35 cellular contexts compared by ENCODE assay signal in the genomic region with DNA sequence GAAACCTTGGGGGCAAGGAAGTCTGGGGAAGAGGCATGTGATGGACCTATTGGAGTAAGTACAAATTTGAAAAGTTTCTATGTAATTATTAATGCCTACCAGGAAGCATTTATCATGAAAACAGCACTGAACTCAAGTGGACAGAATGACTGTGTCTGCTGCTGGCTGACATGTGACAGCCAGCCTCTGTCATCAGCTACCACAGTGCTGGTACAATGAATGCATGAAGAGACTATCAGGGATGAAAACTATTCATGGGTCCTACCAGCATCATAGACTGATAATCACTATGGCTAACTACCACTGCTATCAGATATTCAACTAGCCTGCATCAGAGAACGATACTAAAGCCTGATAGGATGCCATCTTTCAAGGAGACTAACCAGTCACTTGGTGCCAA.
"Had no signal": no experiment of that assay in that cellular context is flagged by ENCODE, and none has a peak within 500 bp of the region (broad histone marks: within the 10 kb centered on the region; RNA-seq: fewer than 3 reads in every experiment).

No MANE protein-coding gene starts in this region.

- H3K27ac ChIP-seq: body of pancreas, brain microvascular endothelial cell, breast epithelium, VCaP had no signal

- H3K27me3 Mint-ChIP-seq: activated CD4-positive, alpha-beta memory T cell treated with anti-CD3 and anti-CD28 coated beads for 36 hours; activated CD4-positive, alpha-beta T cell treated with anti-CD3 and anti-CD28 coated beads, Interleukin-2, amount 10 ng/mL, durations not matched to agents 24 days and 14 days; activated CD8-positive, alpha-beta T cell treated with anti-CD3 and anti-CD28 coated beads for 36 hours; activated naive CD4-positive, alpha-beta T cell treated with anti-CD3 and anti-CD28 coated beads, Interleukin-2, amount 10 ng/mL, durations not matched to agents 7 days and 5 days; activated naive CD4-positive, alpha-beta T cell treated with anti-CD3 and anti-CD28 coated beads, Interleukin-2, amount 50 U/mL, for 24 hours; activated naive CD8-positive, alpha-beta T cell; activated naive CD8-positive, alpha-beta T cell treated with anti-CD3 and anti-CD28 coated beads, Interleukin-2, amount 10 ng/mL, durations not matched to agents 7 days and 5 days; activated naive CD8-positive, alpha-beta T cell treated with anti-CD3 and anti-CD28 coated beads, Interleukin-2, amount 50 U/mL, for 24 hours; activated T-helper 17 cell treated with anti-CD3 and anti-CD28 coated beads, Interleukin-2, amount 50 U/mL, for 72 hours had no signal

- DNase-seq: activated B cell treated with CpG ODN at 0.5 μM for 24 hours; activated CD4-positive, alpha-beta memory T cell treated with anti-CD3 and anti-CD28 coated beads for 36 hours; activated CD4-positive, alpha-beta T cell treated with anti-CD3 and anti-CD28 coated beads for 4 hours; activated CD4-positive, alpha-beta T cell treated with anti-CD3 and anti-CD28 coated beads, Interleukin-2, amount 10 ng/mL, durations not matched to agents 24 days and 14 days; activated CD4-positive, alpha-beta T cell treated with anti-CD3 and anti-CD28 coated beads, Interleukin-2, amount 50 U/mL, for 1 hour; activated CD4-positive, alpha-beta T cell treated with anti-CD3 and anti-CD28 coated beads, Interleukin-2, amount 50 U/mL, for 4 hours; activated CD4-positive, CD25-positive, alpha-beta regulatory T cell treated with anti-CD3 and anti-CD28 coated beads, Interleukin-2, amount 50 U/mL, for 72 hours; activated CD8-positive, alpha-beta memory T cell treated with anti-CD3 and anti-CD28 coated beads, Interleukin-2, amount 50 U/mL, for 4 hours; activated CD8-positive, alpha-beta T cell treated with anti-CD3 and anti-CD28 coated beads for 36 hours; activated effector memory CD4-positive, alpha-beta T cell treated with anti-CD3 and anti-CD28 coated beads, Interleukin-2, amount 50 U/mL, for 16 hours; activated gamma-delta T cell treated with Interleukin-2 at 50 U/mL for 16 hours; activated naive CD4-positive, alpha-beta T cell; activated naive CD4-positive, alpha-beta T cell treated with anti-CD3 and anti-CD28 coated beads, Interleukin-2, amount 10 ng/mL, durations not matched to agents 7 days and 5 days; activated naive CD8-positive, alpha-beta T cell treated with anti-CD3 and anti-CD28 coated beads, Interleukin-2, amount 10 ng/mL, durations not matched to agents 7 days and 5 days; activated naive CD8-positive, alpha-beta T cell treated with anti-CD3 and anti-CD28 coated beads, Interleukin-2, amount 50 U/mL, for 24 hours; activated T-cell treated with anti-CD3 and anti-CD28 coated beads for 4 hours; activated T-cell treated with anti-CD3 and anti-CD28 coated beads, Interleukin-2, amount 50 U/mL, for 1 hour; activated T-cell treated with anti-CD3 and anti-CD28 coated beads, Interleukin-2, amount 50 U/mL, for 4 hours; activated T-cell treated with anti-CD3 and anti-CD28 coated beads, Interleukin-2, amount 50 U/mL, for 72 hours; amygdala; aorta; body of pancreas; brain microvascular endothelial cell; central memory CD4-positive, alpha-beta T cell; T-helper 1 cell; T-helper 2 cell; T-helper 9 cell had no signal

- H3K9me3 Mint-ChIP-seq: activated B cell treated with CpG ODN at 0.5 μM for 24 hours; activated CD4-positive, alpha-beta memory T cell treated with anti-CD3 and anti-CD28 coated beads for 36 hours; activated CD8-positive, alpha-beta T cell treated with anti-CD3 and anti-CD28 coated beads for 36 hours; activated naive CD4-positive, alpha-beta T cell treated with anti-CD3 and anti-CD28 coated beads, Interleukin-2, amount 10 ng/mL, durations not matched to agents 7 days and 5 days; activated naive CD4-positive, alpha-beta T cell treated with anti-CD3 and anti-CD28 coated beads, Interleukin-2, amount 50 U/mL, for 24 hours; activated naive CD8-positive, alpha-beta T cell treated with anti-CD3 and anti-CD28 coated beads, Interleukin-2, amount 10 ng/mL, durations not matched to agents 7 days and 5 days; activated naive CD8-positive, alpha-beta T cell treated with anti-CD3 and anti-CD28 coated beads, Interleukin-2, amount 50 U/mL, for 24 hours; activated T-cell treated with anti-CD3 and anti-CD28 coated beads, Interleukin-2, amount 50 U/mL, for 4 hours; activated T-helper 1 cell treated with anti-CD3 and anti-CD28 coated beads, Interleukin-12 subunit alpha, Interleukin-12 subunit beta, Interleukin-2, Interleukin-4 antibody, amounts not matched to agents 30 ng/mL and 10 ng/mL and 1 ng/mL, durations not matched to agents 14 hours and 24 hours and 36 hours; activated T-helper 17 cell treated with anti-CD3 and anti-CD28 coated beads, Interleukin-2, amount 50 U/mL, for 72 hours; T-helper 1 cell treated with Interleukin-12 subunit alpha and Interleukin-12 subunit beta and Interleukin-4 antibody, amounts not matched to agents 30 μg/mL and 1 μg/mL, for 36 hours; T-helper 2 cell treated with Interferon-gamma antibody and Interleukin-4, amounts not matched to agents 5 μg/mL and 100 μg/mL, for 36 hours had no signal

- H3K36me3 ChIP-seq: brain microvascular endothelial cell, breast epithelium had no signal

- ATAC-seq: activated CD8-positive, alpha-beta T cell treated with anti-CD3 and anti-CD28 coated beads for 36 hours; activated naive CD8-positive, alpha-beta T cell treated with anti-CD3 and anti-CD28 coated beads, Interleukin-2, amount 50 U/mL, for 24 hours; activated T-cell treated with anti-CD3 and anti-CD28 coated beads, Interleukin-2, amount 50 U/mL, for 4 hours; activated T-cell treated with anti-CD3 and anti-CD28 coated beads, Interleukin-2, amount 50 U/mL, for 72 hours; activated T-helper 17 cell treated with anti-CD3 and anti-CD28 coated beads, Interleukin-2, amount 50 U/mL, for 72 hours; body of pancreas had no signal

- H3K4me3 ChIP-seq: body of pancreas, breast epithelium had no signal

- H3K4me1 ChIP-seq: body of pancreas, breast epithelium had no signal

- H3K9me3 ChIP-seq: body of pancreas had no signal

- H3K27me3 ChIP-seq: brain microvascular endothelial cell, breast epithelium had no signal

- H3K4me3 Mint-ChIP-seq: activated B cell treated with CpG ODN at 0.5 μM for 24 hours; activated CD4-positive, alpha-beta memory T cell treated with anti-CD3 and anti-CD28 coated beads for 36 hours; activated CD4-positive, alpha-beta T cell treated with anti-CD3 and anti-CD28 coated beads, Interleukin-2, amount 10 ng/mL, durations not matched to agents 24 days and 14 days; activated CD8-positive, alpha-beta T cell treated with anti-CD3 and anti-CD28 coated beads for 36 hours; activated naive CD4-positive, alpha-beta T cell treated with anti-CD3 and anti-CD28 coated beads, Interleukin-2, amount 10 ng/mL, durations not matched to agents 7 days and 5 days; activated naive CD4-positive, alpha-beta T cell treated with anti-CD3 and anti-CD28 coated beads, Interleukin-2, amount 50 U/mL, for 24 hours; activated naive CD8-positive, alpha-beta T cell; activated naive CD8-positive, alpha-beta T cell treated with anti-CD3 and anti-CD28 coated beads, Interleukin-2, amount 10 ng/mL, durations not matched to agents 7 days and 5 days; activated naive CD8-positive, alpha-beta T cell treated with anti-CD3 and anti-CD28 coated beads, Interleukin-2, amount 50 U/mL, for 24 hours; activated T-cell treated with anti-CD3 and anti-CD28 coated beads, Interleukin-2, amount 50 U/mL, for 4 hours; activated T-cell treated with anti-CD3 and anti-CD28 coated beads, Interleukin-2, amount 50 U/mL, for 72 hours; activated T-helper 1 cell treated with anti-CD3 and anti-CD28 coated beads, Interleukin-12 subunit alpha, Interleukin-12 subunit beta, Interleukin-2, Interleukin-4 antibody, amounts not matched to agents 30 ng/mL and 10 ng/mL and 1 ng/mL, durations not matched to agents 14 hours and 24 hours and 36 hours; activated T-helper 17 cell treated with anti-CD3 and anti-CD28 coated beads, Interleukin-2, amount 50 U/mL, for 72 hours; T-helper 1 cell treated with Interleukin-12 subunit alpha and Interleukin-12 subunit beta and Interleukin-4 antibody, amounts not matched to agents 30 μg/mL and 1 μg/mL, for 36 hours; T-helper 2 cell treated with Interferon-gamma antibody and Interleukin-4, amounts not matched to agents 5 μg/mL and 100 μg/mL, for 36 hours had no signal

- H3K27ac Mint-ChIP-seq: activated B cell treated with CpG ODN at 0.5 μM for 24 hours; activated CD4-positive, alpha-beta memory T cell treated with anti-CD3 and anti-CD28 coated beads for 36 hours; activated CD4-positive, alpha-beta T cell treated with anti-CD3 and anti-CD28 coated beads, Interleukin-2, amount 10 ng/mL, durations not matched to agents 24 days and 14 days; activated CD8-positive, alpha-beta T cell treated with anti-CD3 and anti-CD28 coated beads for 36 hours; activated naive CD4-positive, alpha-beta T cell treated with anti-CD3 and anti-CD28 coated beads, Interleukin-2, amount 10 ng/mL, durations not matched to agents 7 days and 5 days; activated naive CD4-positive, alpha-beta T cell treated with anti-CD3 and anti-CD28 coated beads, Interleukin-2, amount 50 U/mL, for 24 hours; activated naive CD8-positive, alpha-beta T cell; activated naive CD8-positive, alpha-beta T cell treated with anti-CD3 and anti-CD28 coated beads, Interleukin-2, amount 10 ng/mL, durations not matched to agents 7 days and 5 days; activated naive CD8-positive, alpha-beta T cell treated with anti-CD3 and anti-CD28 coated beads, Interleukin-2, amount 50 U/mL, for 24 hours; activated T-cell treated with anti-CD3 and anti-CD28 coated beads, Interleukin-2, amount 50 U/mL, for 72 hours; activated T-helper 1 cell treated with anti-CD3 and anti-CD28 coated beads, Interleukin-12 subunit alpha, Interleukin-12 subunit beta, Interleukin-2, Interleukin-4 antibody, amounts not matched to agents 30 ng/mL and 10 ng/mL and 1 ng/mL, durations not matched to agents 14 hours and 24 hours and 36 hours; activated T-helper 17 cell treated with anti-CD3 and anti-CD28 coated beads, Interleukin-2, amount 50 U/mL, for 72 hours; T-helper 1 cell treated with Interleukin-12 subunit alpha and Interleukin-12 subunit beta and Interleukin-4 antibody, amounts not matched to agents 30 μg/mL and 1 μg/mL, for 36 hours; T-helper 2 cell treated with Interferon-gamma antibody and Interleukin-4, amounts not matched to agents 5 μg/mL and 100 μg/mL, for 36 hours had no signal

- H3K4me1 Mint-ChIP-seq: activated B cell treated with CpG ODN at 0.5 μM for 24 hours; activated CD4-positive, alpha-beta T cell treated with anti-CD3 and anti-CD28 coated beads, Interleukin-2, amount 10 ng/mL, durations not matched to agents 24 days and 14 days; activated naive CD4-positive, alpha-beta T cell treated with anti-CD3 and anti-CD28 coated beads, Interleukin-2, amount 10 ng/mL, durations not matched to agents 7 days and 5 days; activated naive CD4-positive, alpha-beta T cell treated with anti-CD3 and anti-CD28 coated beads, Interleukin-2, amount 50 U/mL, for 24 hours; activated naive CD8-positive, alpha-beta T cell treated with anti-CD3 and anti-CD28 coated beads, Interleukin-2, amount 10 ng/mL, durations not matched to agents 7 days and 5 days; activated naive CD8-positive, alpha-beta T cell treated with anti-CD3 and anti-CD28 coated beads, Interleukin-2, amount 50 U/mL, for 24 hours; activated T-helper 17 cell treated with anti-CD3 and anti-CD28 coated beads, Interleukin-2, amount 50 U/mL, for 72 hours had no signal

- H3K36me3 Mint-ChIP-seq: activated CD4-positive, alpha-beta memory T cell treated with anti-CD3 and anti-CD28 coated beads for 36 hours; activated naive CD4-positive, alpha-beta T cell treated with anti-CD3 and anti-CD28 coated beads, Interleukin-2, amount 10 ng/mL, durations not matched to agents 7 days and 5 days; activated naive CD4-positive, alpha-beta T cell treated with anti-CD3 and anti-CD28 coated beads, Interleukin-2, amount 50 U/mL, for 24 hours; activated naive CD8-positive, alpha-beta T cell treated with anti-CD3 and anti-CD28 coated beads, Interleukin-2, amount 10 ng/mL, durations not matched to agents 7 days and 5 days had no signal
